Comparison of ENCODE assay signal across 1 cellular context in genomic region chr17:29591737-29592624, GRCh38.
TF ChIP-seq lines count a peak whose summit lies in the region.

No MANE protein-coding gene starts in this region.

TF ChIP-seq in HCT116, 20 proteins besides CTCF, POLR2A, EP300 and RAD21 (continued from another document):
- no peak for TF ChIP-seq ZBTB33 (IDR thresholded peaks at IDR 0.05; ENCODE audit: extremely low read depth, insufficient replicate concordance, low read length)
- no peak for TF ChIP-seq YY1 (IDR thresholded peaks at IDR 0.05; ENCODE audit: extremely low read depth, insufficient replicate concordance, low read depth, low read length)
- no peak for TF ChIP-seq FOSL1 (IDR thresholded peaks at IDR 0.05; ENCODE audit: low read depth)
- TF ChIP-seq POLR2AphosphoS5 (IDR thresholded peaks at IDR 0.05; ENCODE audit: low read depth, low read length) = peak; percentile 53
- TF ChIP-seq ELF1 (IDR thresholded peaks at IDR 0.05; ENCODE audit: borderline replicate concordance, low read depth) = no peak
- TF ChIP-seq MAX (IDR thresholded peaks at IDR 0.05) = peak; percentile 46
